ENCODE assay signal across 18 cellular contexts in the genomic region with DNA sequence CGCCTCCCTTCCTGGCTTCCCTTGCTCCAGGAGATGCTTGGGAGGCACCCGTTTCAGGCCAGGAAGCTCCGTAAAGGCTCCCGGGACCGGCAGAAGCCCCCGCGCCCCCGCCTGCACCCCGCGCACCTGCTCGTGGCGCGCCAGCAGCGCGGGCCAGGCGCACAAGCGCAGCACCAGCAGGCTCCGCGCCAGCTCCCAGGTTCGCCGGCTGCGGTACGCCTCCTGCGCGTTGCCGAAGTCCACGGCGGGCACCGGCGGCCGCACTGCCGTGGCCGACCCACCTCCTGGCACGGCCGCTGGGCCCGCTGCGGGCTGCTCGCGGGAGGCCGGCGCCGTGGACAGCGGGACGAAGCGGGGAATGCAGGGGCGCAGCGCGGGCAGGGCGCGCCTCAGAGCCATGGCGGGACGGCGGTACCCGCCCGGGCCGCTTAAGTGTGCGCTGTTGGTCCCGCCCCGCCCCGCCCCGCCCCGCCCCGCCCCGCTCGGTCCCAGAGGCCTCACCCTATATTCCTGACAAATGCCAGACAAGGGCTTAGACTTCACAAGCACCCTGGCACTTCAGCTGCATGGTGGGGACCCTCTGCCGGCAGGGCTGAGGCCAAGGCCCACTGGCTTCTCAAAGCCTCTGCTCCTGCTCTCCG. TPM values are rescaled to one million over a fixed set of nuclear protein-coding genes. Genes with fewer than 3 reads are reported as not detected.
A peak's percentile ranks its signal among the peaks of the same experiment; 100 is the strongest.
DNase-seq lines count a peak whose midpoint lies in the region; ATAC-seq and TF ChIP-seq lines count a peak whose summit lies in the region.
"Had no signal": no experiment of that assay in that cellular context is flagged by ENCODE, and none has a peak within 500 bp of the region (broad histone marks: within the 10 kb centered on the region; RNA-seq: fewer than 3 reads in every experiment).

A gene with protein sequence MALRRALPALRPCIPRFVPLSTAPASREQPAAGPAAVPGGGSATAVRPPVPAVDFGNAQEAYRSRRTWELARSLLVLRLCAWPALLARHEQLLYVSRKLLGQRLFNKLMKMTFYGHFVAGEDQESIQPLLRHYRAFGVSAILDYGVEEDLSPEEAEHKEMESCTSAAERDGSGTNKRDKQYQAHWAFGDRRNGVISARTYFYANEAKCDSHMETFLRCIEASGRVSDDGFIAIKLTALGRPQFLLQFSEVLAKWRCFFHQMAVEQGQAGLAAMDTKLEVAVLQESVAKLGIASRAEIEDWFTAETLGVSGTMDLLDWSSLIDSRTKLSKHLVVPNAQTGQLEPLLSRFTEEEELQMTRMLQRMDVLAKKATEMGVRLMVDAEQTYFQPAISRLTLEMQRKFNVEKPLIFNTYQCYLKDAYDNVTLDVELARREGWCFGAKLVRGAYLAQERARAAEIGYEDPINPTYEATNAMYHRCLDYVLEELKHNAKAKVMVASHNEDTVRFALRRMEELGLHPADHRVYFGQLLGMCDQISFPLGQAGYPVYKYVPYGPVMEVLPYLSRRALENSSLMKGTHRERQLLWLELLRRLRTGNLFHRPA (minus strand): TSS at position 405 of the 641 bp plus-strand sequence. CDS start 6 bp downstream, at position 399.

- H3K27ac ChIP-seq in right atrium auricular region (no peak within 1 kb of the TSS), foreskin keratinocyte (no peak within 1 kb of the TSS), GM23248 (no peak within 1 kb of the TSS)
- H3K27ac ChIP-seq: RWPE1 had no signal

- H3K9me3 ChIP-seq in right atrium auricular region (no peaks in the 10 kb centered on the region), mucosa of descending colon (no peaks in the 10 kb centered on the region), GM23248 (ENCODE audit: low read depth) (no peaks in the 10 kb centered on the region)

- H3K4me1 ChIP-seq in right atrium auricular region: no peaks in the 10 kb centered on the region
- no peaks in the 10 kb centered on the region for H3K4me1 ChIP-seq in foreskin keratinocyte
- no peaks in the 10 kb centered on the region for H3K4me1 ChIP-seq in mucosa of descending colon (ENCODE audit: low read depth)
- no peaks in the 10 kb centered on the region for H3K4me1 ChIP-seq in GM23248 (ENCODE audit: insufficient read depth)

- in situ Hi-C loops in GM23248 (cut with MboI): no loop called here

- no peak within 1 kb of the TSS for H3K9ac ChIP-seq in GM23248

- no peaks in the 10 kb centered on the region for H3K9me2 ChIP-seq in GM23248 (ENCODE audit: insufficient read depth)

- intact Hi-C loops in Right ventricle myocardium superior (cut with DNase I): no loop called here
- intact Hi-C loops in mucosa of descending colon (cut with DNase I, micrococcal nuclease): no loop called here

- DNase-seq in Right ventricle myocardium superior: no peak
- no peak for DNase-seq in right atrium auricular region (ENCODE audit: low spot score)
- no peak for DNase-seq in foreskin keratinocyte
- no peak for DNase-seq in mucosa of descending colon
- DNase-seq in NCI-H446 (lab: John Stamatoyannopoulos, UW): no peak
- no peak for DNase-seq in NCI-H1092 (lab: John Stamatoyannopoulos, UW)
- DNase-seq in GM23248: no peak
- DNase-seq: activated B cell treated with CpG ODN at 0.5 μM for 24 hours; activated naive CD4-positive, alpha-beta T cell treated with Interleukin-2 at 50 U/mL for 16 hours; CD4-positive, alpha-beta T cell; islet precursor cell; NCI-H1092 treated with DMSO at 0.1 percent for 48 hours; nucleus accumbens; stimulated activated CD4-positive, alpha-beta T cell treated with anti-CD3 and anti-CD28 coated beads, Interleukin-4, amount 100 ng/mL, for 24 hours; stimulated activated CD8-positive, alpha-beta memory T cell treated with anti-CD3 and anti-CD28 coated beads, Interleukin-4, amount 100 ng/mL, for 48 hours; trophoblast cell had no signal

- peak; percentile 89 for ATAC-seq in Right ventricle myocardium superior (ENCODE audit: poor library complexity)
- ATAC-seq in foreskin keratinocyte: peak; percentile 83
- ATAC-seq in mucosa of descending colon: peak; percentile 85
- ATAC-seq in GM21619 (IDR thresholded peaks at IDR 0.05; ENCODE audit: unreplicated experiment): no peak

- no peaks in the 10 kb centered on the region for H3K36me3 ChIP-seq in right atrium auricular region
- H3K36me3 ChIP-seq in mucosa of descending colon (ENCODE audit: low read depth): no peaks in the 10 kb centered on the region
- H3K36me3 ChIP-seq in GM23248 (ENCODE audit: low read depth): no peaks in the 10 kb centered on the region

- no peak within 1 kb of the TSS for H3K4me3 ChIP-seq in right atrium auricular region
- H3K4me3 ChIP-seq in mucosa of descending colon: no peak within 1 kb of the TSS
- H3K4me3 ChIP-seq in GM23248: no peak within 1 kb of the TSS

- H3K4me2 ChIP-seq in GM23248 (ENCODE audit: unreplicated experiment): no peak within 1 kb of the TSS

- no peak for TF ChIP-seq CTCF in right atrium auricular region (IDR thresholded peaks at IDR 0.05)
- TF ChIP-seq CTCF in foreskin keratinocyte (conservative IDR thresholded peaks at IDR 0.05): no peak
- TF ChIP-seq CTCF in mucosa of descending colon (IDR thresholded peaks at IDR 0.05): no peak

- no peaks in the 10 kb centered on the region for H3F3A ChIP-seq in GM23248 (ENCODE audit: insufficient read depth)

- no peak within 1 kb of the TSS for H2AFZ ChIP-seq in GM23248

- no CpG with 5 or more reads among the region's 67 CpGs for WGBS in GM23248 (ENCODE audit: low coverage in 1 of 2, low lambda C conversion rate in 2 of 2, missing lambda C conversion rate in 2 of 2), 2 experiments

- no peaks in the 10 kb centered on the region for H4K20me1 ChIP-seq in GM23248 (ENCODE audit: insufficient read depth)

- H3K27me3 ChIP-seq in right atrium auricular region: no peaks in the 10 kb centered on the region
- H3K27me3 ChIP-seq in foreskin keratinocyte: no peaks in the 10 kb centered on the region
- H3K27me3 ChIP-seq in GM23248 (replicated peaks; ENCODE audit: insufficient read depth): no peaks in the 10 kb centered on the region

- no peaks in the 10 kb centered on the region for H3K79me2 ChIP-seq in GM23248 (ENCODE audit: insufficient read depth)

RNA-seq across cellular contexts. Expression of the gene that starts here (rescaled TPM):
- total RNA-seq in Right ventricle myocardium superior (11.9 TPM), right atrium auricular region (1 to 10 TPM; 1.7 to 8.0 TPM), foreskin keratinocyte (0.63 and 2.8 TPM in 2 replicates), mucosa of descending colon (1 to 10 TPM; 4.9 to 7.5 (median 5.3) TPM)
- polyA plus RNA-seq in foreskin keratinocyte (0.54 and 2.1 TPM in 2 replicates), GM23248 (2016; fragmentation: Nextera tagmentation; extraction: Ambion mirVana) (not detected in 2 replicates)
- not detected in 2 replicates for total RNA-seq in GM23248 (2014; rRNA removed; shearing (Covaris generic))
- total RNA-seq: activated B cell treated with CpG ODN at 0.5 μM for 24 hours; CD4-positive, alpha-beta T cell had no signal
